9 cellular contexts compared by ENCODE assay signal in genomic region chr15:32936283-32936918, GRCh38.
DNase-seq lines count a peak whose midpoint lies in the region; ATAC-seq and TF ChIP-seq lines count a peak whose summit lies in the region.
"Had no signal": no experiment of that assay in that cellular context is flagged by ENCODE, and none has a peak within 500 bp of the region (broad histone marks: within the 10 kb centered on the region; RNA-seq: fewer than 3 reads in every experiment).

No MANE protein-coding gene starts in this region.

- no peaks in the 10 kb centered on the region for H3K36me3 ChIP-seq in OCI-LY7 (ENCODE audit: insufficient read depth, low read length)

- CTCF ChIA-PET in OCI-LY7 (lab: Charles Lee; ENCODE audit: unreplicated experiment) = interaction anchor here (1.1 kb wide), 1 partner anchor 92 kb away, joined by 4 read pairs; no protein-coding TSS in a partner anchor
- CTCF ChIA-PET in activated naive CD4-positive, alpha-beta T cell treated with anti-CD3 and anti-CD28 coated beads for 36 hours (lab: Charles Lee) = interaction anchor here (0.6 to 1.3 kb wide), 3 partner anchors 273 to 1001 kb away, joined by 3 to 4 read pairs (median 3); no protein-coding TSS in a partner anchor
- CTCF ChIA-PET in activated CD4-positive, alpha-beta T cell treated with anti-CD3 and anti-CD28 coated beads, Interleukin-2, amount 10 ng/mL, durations not matched to agents 7 days and 5 days (lab: Charles Lee) = no interaction called here

- H3K27ac Mint-ChIP-seq in stimulated activated memory B cell treated with anti-CD40 and anti-IgM and Interleukin-4, amounts not matched to agents 10 μg/mL and 1 μg/mL and 100 μg/mL, for 72 hours = peak overlapping the region; percentile 29
- H3K27ac Mint-ChIP-seq in activated naive CD4-positive, alpha-beta T cell treated with anti-CD3 and anti-CD28 coated beads for 36 hours = no peak overlapping the region
- no peak overlapping the region for H3K27ac Mint-ChIP-seq in activated CD4-positive, alpha-beta T cell treated with anti-CD3 and anti-CD28 coated beads, Interleukin-2, amount 10 ng/mL, durations not matched to agents 7 days and 5 days
- no peak overlapping the region for H3K27ac Mint-ChIP-seq in natural killer cell treated with Interleukin-12 subunit alpha and Interleukin-12 subunit beta and Interleukin-15 and Interleukin-18, amount 100 ng/mL, for 72 hours
- H3K27ac Mint-ChIP-seq: naive thymus-derived CD4-positive, alpha-beta T cell had no signal

- TF ChIP-seq CTCF in GM12875 (IDR thresholded peaks at IDR 0.05; ENCODE audit: borderline replicate concordance, insufficient read depth, low read depth, low read length) = peak; percentile 44; the same call in 1 of the 2 replicates
- TF ChIP-seq CTCF in OCI-LY7 (conservative IDR thresholded peaks at IDR 0.05; ENCODE audit: low read length) = peak; percentile 83
- peak; percentile 80 for TF ChIP-seq CTCF in fibroblast of pulmonary artery (IDR thresholded peaks at IDR 0.05; ENCODE audit: low read length, missing control alignments)

- no peak overlapping the region for H3K4me3 Mint-ChIP-seq in stimulated activated memory B cell treated with anti-CD40 and anti-IgM and Interleukin-4, amounts not matched to agents 10 μg/mL and 1 μg/mL and 100 μg/mL, for 72 hours
- H3K4me3 Mint-ChIP-seq in activated naive CD4-positive, alpha-beta T cell treated with anti-CD3 and anti-CD28 coated beads for 36 hours = no peak overlapping the region
- no peak overlapping the region for H3K4me3 Mint-ChIP-seq in activated CD4-positive, alpha-beta T cell treated with anti-CD3 and anti-CD28 coated beads, Interleukin-2, amount 10 ng/mL, durations not matched to agents 7 days and 5 days
- H3K4me3 Mint-ChIP-seq in natural killer cell treated with Interleukin-12 subunit alpha and Interleukin-12 subunit beta and Interleukin-15 and Interleukin-18, amount 100 ng/mL, for 72 hours = no peak overlapping the region
- H3K4me3 Mint-ChIP-seq: naive thymus-derived CD4-positive, alpha-beta T cell had no signal

- intact Hi-C loops in OCI-LY7 (cut with micrococcal nuclease; ENCODE audit: unreplicated experiment) = loop anchor here (5.0 kb wide), 1 partner anchor 89 kb away; no protein-coding TSS in a partner anchor
- intact Hi-C loops in activated naive CD4-positive, alpha-beta T cell treated with anti-CD3 and anti-CD28 coated beads for 36 hours (cut with micrococcal nuclease) = no loop called here

- peaks cover 2% of the 10 kb centered on the region; the same call in 1 of the 2 replicates for H3K9me3 ChIP-seq in OCI-LY7 (ENCODE audit: low read length)

- POLR2A ChIA-PET in OCI-LY7 (lab: Charles Lee) = interaction anchor here (0.9 to 1.2 kb wide), 5 partner anchors 8 to 34 kb away, joined by 3 read pairs; no protein-coding TSS in a partner anchor
- POLR2A ChIA-PET in activated CD4-positive, alpha-beta T cell treated with anti-CD3 and anti-CD28 coated beads, Interleukin-2, amount 10 ng/mL, durations not matched to agents 7 days and 5 days (lab: Charles Lee) = interaction anchor here (0.7 kb wide), 1 partner anchor 134 kb away, joined by 3 read pairs; no protein-coding TSS in a partner anchor

- DNase-seq in OCI-LY7 (ENCODE audit: low spot score) (peak; percentile 34), fibroblast of pulmonary artery (ENCODE audit: low read depth) (peak; percentile 86)
- no peak for DNase-seq in activated naive CD4-positive, alpha-beta T cell treated with anti-CD3 and anti-CD28 coated beads for 36 hours
- no peak for DNase-seq in activated CD4-positive, alpha-beta T cell treated with anti-CD3 and anti-CD28 coated beads, Interleukin-2, amount 10 ng/mL, durations not matched to agents 7 days and 5 days
- no peak for DNase-seq in natural killer cell treated with Interleukin-12 subunit alpha and Interleukin-12 subunit beta and Interleukin-15 and Interleukin-18, amount 100 ng/mL, for 72 hours (ENCODE audit: low spot score)
- DNase-seq: naive thymus-derived CD4-positive, alpha-beta T cell had no signal

- H3K27ac ChIP-seq in OCI-LY7 (ENCODE audit: low read depth, low read length, poor library complexity, severe bottlenecking) = no peak overlapping the region

- H2AFZ ChIP-seq in OCI-LY7 (ENCODE audit: low read length) = no peak overlapping the region

- no TSS peak for BruUV-seq in OCI-LY7 (replicated peaks; lab: Mats Ljungman, UMichigan)

- no peaks in the 10 kb centered on the region for H3K9me2 ChIP-seq in OCI-LY7 (ENCODE audit: insufficient read depth, low read length)

- peaks cover 27% of the 10 kb centered on the region for H3K27me3 Mint-ChIP-seq in stimulated activated memory B cell treated with anti-CD40 and anti-IgM and Interleukin-4, amounts not matched to agents 10 μg/mL and 1 μg/mL and 100 μg/mL, for 72 hours
- peaks cover 25% of the 10 kb centered on the region for H3K27me3 Mint-ChIP-seq in activated naive CD4-positive, alpha-beta T cell treated with anti-CD3 and anti-CD28 coated beads for 36 hours (ENCODE audit: low read depth)
- H3K27me3 Mint-ChIP-seq in activated CD4-positive, alpha-beta T cell treated with anti-CD3 and anti-CD28 coated beads, Interleukin-2, amount 10 ng/mL, durations not matched to agents 7 days and 5 days = peaks cover 31% of the 10 kb centered on the region
- H3K27me3 Mint-ChIP-seq in natural killer cell treated with Interleukin-12 subunit alpha and Interleukin-12 subunit beta and Interleukin-15 and Interleukin-18, amount 100 ng/mL, for 72 hours = peaks cover 11 to 16% of the 10 kb centered on the region in 2 donors

- H3K4me3 ChIP-seq in GM12875 (ENCODE audit: low read depth, low read length) (no peak overlapping the region), OCI-LY7 (ENCODE audit: low read depth, low read length, poor library complexity, severe bottlenecking) (no peak overlapping the region), fibroblast of pulmonary artery (replicated peaks; ENCODE audit: low read depth, low read length) (no peak overlapping the region)

- no peak for ATAC-seq in stimulated activated memory B cell treated with anti-CD40 and anti-IgM and Interleukin-4, amounts not matched to agents 10 μg/mL and 1 μg/mL and 100 μg/mL, for 72 hours
- ATAC-seq in GM21529 (IDR thresholded peaks at IDR 0.05; ENCODE audit: unreplicated experiment) = no peak
- ATAC-seq in natural killer cell treated with Interleukin-12 subunit alpha and Interleukin-12 subunit beta and Interleukin-15 and Interleukin-18, amount 100 ng/mL, for 72 hours = no peak
- ATAC-seq: naive thymus-derived CD4-positive, alpha-beta T cell had no signal

- no peak overlapping the region for H3K4me2 ChIP-seq in OCI-LY7 (ENCODE audit: low read length)

- no peaks in the 10 kb centered on the region for H4K20me1 ChIP-seq in OCI-LY7 (ENCODE audit: insufficient read depth, low read length)

- H3K4me1 Mint-ChIP-seq in stimulated activated memory B cell treated with anti-CD40 and anti-IgM and Interleukin-4, amounts not matched to agents 10 μg/mL and 1 μg/mL and 100 μg/mL, for 72 hours = peaks cover 7% of the 10 kb centered on the region
- no peaks in the 10 kb centered on the region for H3K4me1 Mint-ChIP-seq in activated naive CD4-positive, alpha-beta T cell treated with anti-CD3 and anti-CD28 coated beads for 36 hours (ENCODE audit: low read depth)
- no peaks in the 10 kb centered on the region for H3K4me1 Mint-ChIP-seq in activated CD4-positive, alpha-beta T cell treated with anti-CD3 and anti-CD28 coated beads, Interleukin-2, amount 10 ng/mL, durations not matched to agents 7 days and 5 days
- no peaks in the 10 kb centered on the region for H3K4me1 Mint-ChIP-seq in natural killer cell treated with Interleukin-12 subunit alpha and Interleukin-12 subunit beta and Interleukin-15 and Interleukin-18, amount 100 ng/mL, for 72 hours (ENCODE audit: low read depth in 2 of 2)

- no peaks in the 10 kb centered on the region for H3K9me3 Mint-ChIP-seq in stimulated activated memory B cell treated with anti-CD40 and anti-IgM and Interleukin-4, amounts not matched to agents 10 μg/mL and 1 μg/mL and 100 μg/mL, for 72 hours
- peaks cover 4% of the 10 kb centered on the region for H3K9me3 Mint-ChIP-seq in activated naive CD4-positive, alpha-beta T cell treated with anti-CD3 and anti-CD28 coated beads for 36 hours
- no peaks in the 10 kb centered on the region for H3K9me3 Mint-ChIP-seq in activated CD4-positive, alpha-beta T cell treated with anti-CD3 and anti-CD28 coated beads, Interleukin-2, amount 10 ng/mL, durations not matched to agents 7 days and 5 days
- peaks cover 3% of the 10 kb centered on the region for H3K9me3 Mint-ChIP-seq in natural killer cell treated with Interleukin-12 subunit alpha and Interleukin-12 subunit beta and Interleukin-15 and Interleukin-18, amount 100 ng/mL, for 72 hours

- H3K36me3 Mint-ChIP-seq in stimulated activated memory B cell treated with anti-CD40 and anti-IgM and Interleukin-4, amounts not matched to agents 10 μg/mL and 1 μg/mL and 100 μg/mL, for 72 hours = no peaks in the 10 kb centered on the region
- peaks cover 3% of the 10 kb centered on the region for H3K36me3 Mint-ChIP-seq in activated naive CD4-positive, alpha-beta T cell treated with anti-CD3 and anti-CD28 coated beads for 36 hours (ENCODE audit: low read depth)
- no peaks in the 10 kb centered on the region for H3K36me3 Mint-ChIP-seq in activated CD4-positive, alpha-beta T cell treated with anti-CD3 and anti-CD28 coated beads, Interleukin-2, amount 10 ng/mL, durations not matched to agents 7 days and 5 days (ENCODE audit: low read depth)
- H3K36me3 Mint-ChIP-seq in natural killer cell treated with Interleukin-12 subunit alpha and Interleukin-12 subunit beta and Interleukin-15 and Interleukin-18, amount 100 ng/mL, for 72 hours = peaks cover 10% of the 10 kb centered on the region

- H3K79me2 ChIP-seq in OCI-LY7 (ENCODE audit: insufficient read depth, low read depth, low read length) = no peaks in the 10 kb centered on the region

- no peaks in the 10 kb centered on the region for H3K4me1 ChIP-seq in OCI-LY7 (ENCODE audit: insufficient read depth, low read length, poor library complexity, severe bottlenecking)

Comparison
In these comparisons a context has a peak if more than half of its experiments do, and no peak if none do; other contexts are left out.
1. DNase-seq: peak in OCI-LY7 (single experiment) and fibroblast of pulmonary artery (single experiment); none in activated naive CD4-positive, alpha-beta T cell treated with anti-CD3 and anti-CD28 coated beads for 36 hours (single experiment), activated CD4-positive, alpha-beta T cell treated with anti-CD3 and anti-CD28 coated beads, Interleukin-2, amount 10 ng/mL, durations not matched to agents 7 days and 5 days (single experiment) and natural killer cell treated with Interleukin-12 subunit alpha and Interleukin-12 subunit beta and Interleukin-15 and Interleukin-18, amount 100 ng/mL, for 72 hours (single experiment).
2. Peak in every context shown above with its lines, with median percentiles within 50 percentile points of each other: CTCF ChIP-seq.